Comparison of ENCODE assay signal across 8 cellular contexts in the genomic region with DNA sequence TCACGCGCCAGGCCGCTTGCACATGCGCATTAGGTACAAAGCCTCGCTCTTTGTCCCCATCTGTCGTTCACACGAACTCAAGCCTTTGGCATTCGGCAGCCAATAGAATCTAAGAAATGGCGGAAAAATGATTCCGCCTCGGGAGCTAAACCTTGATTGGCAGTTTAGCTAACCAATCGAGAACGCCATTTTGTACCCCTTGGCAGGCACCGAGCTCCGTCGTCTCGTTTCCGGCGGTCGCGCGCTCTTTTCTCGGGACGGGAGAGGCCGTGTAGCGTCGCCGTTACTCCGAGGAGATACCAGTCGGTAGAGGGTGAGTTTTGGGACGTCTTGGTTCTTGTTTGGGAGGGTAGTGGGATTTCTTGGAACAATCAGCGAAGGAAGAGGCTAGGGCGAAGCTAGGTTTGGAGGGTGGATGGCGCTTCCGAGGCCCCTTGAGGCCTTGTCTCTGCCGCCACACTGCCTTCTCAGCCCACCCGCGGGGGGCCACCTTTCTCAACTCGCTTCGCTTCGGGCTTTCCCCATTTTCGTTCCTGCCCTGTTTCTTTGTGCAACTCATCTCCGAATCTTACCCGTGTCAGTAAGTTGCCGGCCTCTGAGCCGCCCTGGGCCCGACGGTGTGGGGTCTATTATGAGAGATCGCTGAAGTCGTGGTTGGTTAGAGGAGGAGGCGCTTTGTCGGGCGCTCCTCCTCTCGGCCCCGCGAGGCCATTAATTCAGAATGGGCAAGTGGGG. TPM values are rescaled to one million over a fixed set of nuclear protein-coding genes. Genes with fewer than 3 reads are reported as not detected.
A peak's percentile ranks its signal among the peaks of the same experiment; 100 is the strongest.
DNase-seq lines count a peak whose midpoint lies in the region; ATAC-seq and TF ChIP-seq lines count a peak whose summit lies in the region.

A gene with protein sequence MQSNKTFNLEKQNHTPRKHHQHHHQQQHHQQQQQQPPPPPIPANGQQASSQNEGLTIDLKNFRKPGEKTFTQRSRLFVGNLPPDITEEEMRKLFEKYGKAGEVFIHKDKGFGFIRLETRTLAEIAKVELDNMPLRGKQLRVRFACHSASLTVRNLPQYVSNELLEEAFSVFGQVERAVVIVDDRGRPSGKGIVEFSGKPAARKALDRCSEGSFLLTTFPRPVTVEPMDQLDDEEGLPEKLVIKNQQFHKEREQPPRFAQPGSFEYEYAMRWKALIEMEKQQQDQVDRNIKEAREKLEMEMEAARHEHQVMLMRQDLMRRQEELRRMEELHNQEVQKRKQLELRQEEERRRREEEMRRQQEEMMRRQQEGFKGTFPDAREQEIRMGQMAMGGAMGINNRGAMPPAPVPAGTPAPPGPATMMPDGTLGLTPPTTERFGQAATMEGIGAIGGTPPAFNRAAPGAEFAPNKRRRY (plus strand): TSS at position 227 of the 735 bp plus-strand sequence. CDS start 7,003 bp downstream, outside the sequence.

- H3K27me3 ChIP-seq in SU-DHL-6 (ENCODE audit: low read length) (no peaks in the 10 kb centered on the region), thymus (ENCODE audit: control insufficient read depth, insufficient read depth) (no peaks in the 10 kb centered on the region)

- no peaks in the 10 kb centered on the region for H3K27me3 Mint-ChIP-seq in activated naive CD8-positive, alpha-beta T cell treated with anti-CD3 and anti-CD28 coated beads, Interleukin-2, amount 10 ng/mL, durations not matched to agents 7 days and 5 days
- H3K27me3 Mint-ChIP-seq in osteocyte (ENCODE audit: unreplicated experiment), result no peaks in the 10 kb centered on the region

- H3K9me3 Mint-ChIP-seq in activated naive CD8-positive, alpha-beta T cell treated with anti-CD3 and anti-CD28 coated beads, Interleukin-2, amount 10 ng/mL, durations not matched to agents 7 days and 5 days, result no peaks in the 10 kb centered on the region
- peaks cover 6% of the 10 kb centered on the region for H3K9me3 Mint-ChIP-seq in osteocyte (ENCODE audit: unreplicated experiment)

- H2AFZ ChIP-seq in SU-DHL-6 (ENCODE audit: low read depth, low read length, severe bottlenecking), result peak within 1 kb of the TSS; percentile 86

- DNase-seq in GM10266 (ENCODE audit: extremely low spot score) (peak; percentile 82), NCI-H128 (lab: John Stamatoyannopoulos, UW; ENCODE audit: unreplicated experiment) (peak; percentile 98), head of caudate nucleus (peak; percentile 69 to 96 (median 87)), osteocyte (ENCODE audit: extremely low spot score, unreplicated experiment) (peak; percentile 95)
- peak; percentile 75 for DNase-seq in activated naive CD8-positive, alpha-beta T cell treated with anti-CD3 and anti-CD28 coated beads, Interleukin-2, amount 10 ng/mL, durations not matched to agents 7 days and 5 days

- intact Hi-C loops in head of caudate nucleus (cut with DNase I), result no loop called here

- peaks cover 8% of the 10 kb centered on the region for H3K36me3 Mint-ChIP-seq in activated naive CD8-positive, alpha-beta T cell treated with anti-CD3 and anti-CD28 coated beads, Interleukin-2, amount 10 ng/mL, durations not matched to agents 7 days and 5 days
- peaks cover 3% of the 10 kb centered on the region for H3K36me3 Mint-ChIP-seq in osteocyte (ENCODE audit: unreplicated experiment)

- H3K4me3 ChIP-seq in SU-DHL-6 (ENCODE audit: insufficient read depth, low read length, poor library complexity, severe bottlenecking) (peak within 1 kb of the TSS; percentile 83), thymus (ENCODE audit: low read length) (peak within 1 kb of the TSS; percentile 71)

- peaks cover 4% of the 10 kb centered on the region for H3K4me1 ChIP-seq in thymus (ENCODE audit: control insufficient read depth, insufficient read depth, low read length)

- POLR2A ChIA-PET in activated naive CD8-positive, alpha-beta T cell treated with anti-CD3 and anti-CD28 coated beads, Interleukin-2, amount 10 ng/mL, durations not matched to agents 7 days and 5 days (lab: Charles Lee), result interaction anchor here (0.6 to 2.4 kb wide), 20 partner anchors 9 to 338 kb away, joined by 3 to 43 read pairs (median 5); a partner anchor contains a TSS

- peak within 1 kb of the TSS; percentile 99 for H3K27ac Mint-ChIP-seq in activated naive CD8-positive, alpha-beta T cell treated with anti-CD3 and anti-CD28 coated beads, Interleukin-2, amount 10 ng/mL, durations not matched to agents 7 days and 5 days
- peak within 1 kb of the TSS; percentile 100 for H3K27ac Mint-ChIP-seq in osteocyte (ENCODE audit: unreplicated experiment)

- no peaks in the 10 kb centered on the region for H3K9me2 ChIP-seq in SU-DHL-6 (replicated peaks; ENCODE audit: insufficient read depth, low read length)

- peak within 1 kb of the TSS; percentile 84 for H3K9ac ChIP-seq in SU-DHL-6 (ENCODE audit: low read length)

- H3K27ac ChIP-seq in SU-DHL-6 (ENCODE audit: low read depth, low read length) (peak within 1 kb of the TSS; percentile 86), thymus (ENCODE audit: low read depth) (peak within 1 kb of the TSS; percentile 90)

- peaks cover 50% of the 10 kb centered on the region for H3K79me2 ChIP-seq in SU-DHL-6 (ENCODE audit: insufficient read depth, low read length)

- H3K36me3 ChIP-seq in SU-DHL-6 (ENCODE audit: low read length) (peaks cover 25% of the 10 kb centered on the region), thymus (ENCODE audit: control insufficient read depth, insufficient read depth) (no peaks in the 10 kb centered on the region)

- WGBS in thymus, result under 1% methylated on average over 56 of the region's 56 CpGs

- peak within 1 kb of the TSS; percentile 91 for H3K4me2 ChIP-seq in SU-DHL-6 (ENCODE audit: low read depth, low read length, poor library complexity, severe bottlenecking)

- H4K20me1 ChIP-seq in SU-DHL-6 (ENCODE audit: low read depth, low read length), result peaks cover 17% of the 10 kb centered on the region

- H3K4me1 Mint-ChIP-seq in activated naive CD8-positive, alpha-beta T cell treated with anti-CD3 and anti-CD28 coated beads, Interleukin-2, amount 10 ng/mL, durations not matched to agents 7 days and 5 days, result peaks cover 18% of the 10 kb centered on the region
- H3K4me1 Mint-ChIP-seq in osteocyte (ENCODE audit: unreplicated experiment), result peaks cover 28% of the 10 kb centered on the region

- H3F3A ChIP-seq in SU-DHL-6 (ENCODE audit: insufficient read depth), result no peaks in the 10 kb centered on the region

- TF ChIP-seq CTCF in GM10266 (IDR thresholded peaks at IDR 0.05; ENCODE audit: control insufficient read depth, insufficient read depth, low read depth, missing control alignments) (no peak), SU-DHL-6 (IDR thresholded peaks at IDR 0.05; ENCODE audit: insufficient read depth, low read length, poor library complexity, severe bottlenecking) (no peak), osteocyte (IDR thresholded peaks at IDR 0.05) (peak; percentile 9)

- peak; percentile 92 for ATAC-seq in HG02642 (IDR thresholded peaks at IDR 0.05; ENCODE audit: poor library complexity, unreplicated experiment)
- peak; percentile 85 for ATAC-seq in activated naive CD8-positive, alpha-beta T cell treated with anti-CD3 and anti-CD28 coated beads, Interleukin-2, amount 10 ng/mL, durations not matched to agents 7 days and 5 days (ENCODE audit: low read depth)

- H3K9me3 ChIP-seq in SU-DHL-6 (ENCODE audit: insufficient read depth, low read length), result no peaks in the 10 kb centered on the region
- no peaks in the 10 kb centered on the region for H3K9me3 ChIP-seq in thymus (ENCODE audit: control insufficient read depth)

- H3K4me3 Mint-ChIP-seq in activated naive CD8-positive, alpha-beta T cell treated with anti-CD3 and anti-CD28 coated beads, Interleukin-2, amount 10 ng/mL, durations not matched to agents 7 days and 5 days, result peak within 1 kb of the TSS; percentile 93
- peak within 1 kb of the TSS; percentile 90 for H3K4me3 Mint-ChIP-seq in osteocyte (ENCODE audit: unreplicated experiment)

RNA-seq across cellular contexts. Expression of the gene that starts here (rescaled TPM):
- total RNA-seq in activated naive CD8-positive, alpha-beta T cell treated with anti-CD3 and anti-CD28 coated beads, Interleukin-2, amount 10 ng/mL, durations not matched to agents 7 days and 5 days, result 100 to 1,000 TPM; 438 to 466 TPM
- 465 and 499 TPM in 2 replicates for total RNA-seq in osteocyte
- polyA plus RNA-seq in thymus, result 170 TPM

Comparison
In these comparisons a context has a peak if more than half of its experiments do, and no peak if none do; other contexts are left out.
1. Peak in every context shown above with its lines: DNase-seq, ATAC-seq, H3K4me3 ChIP-seq and H3K27ac ChIP-seq.